ENCODE assay signal across 30 cellular contexts in genomic region chr16:48022496-48022895, GRCh38.
"Had no signal": no experiment of that assay in that cellular context is flagged by ENCODE, and none has a peak within 500 bp of the region (broad histone marks: within the 10 kb centered on the region; RNA-seq: fewer than 3 reads in every experiment).

No MANE protein-coding gene starts in this region.

- H3K36me3 ChIP-seq: ascending aorta, cardiac muscle cell, colonic mucosa, gastrocnemius medialis, ovary, prostate gland, suprapubic skin, tibial artery had no signal

- H3K4me1 Mint-ChIP-seq: activated CD4-positive, alpha-beta T cell treated with anti-CD3 and anti-CD28 coated beads, Interleukin-2, amount 10 ng/mL, durations not matched to agents 7 days and 5 days; activated naive CD4-positive, alpha-beta T cell treated with anti-CD3 and anti-CD28 coated beads, Interleukin-2, amount 10 ng/mL, durations not matched to agents 7 days and 5 days; activated naive CD8-positive, alpha-beta T cell treated with anti-CD3 and anti-CD28 coated beads, Interleukin-2, amount 10 ng/mL, durations not matched to agents 7 days and 5 days; mesothelial cell of epicardium; naive B cell; stimulated activated naive B cell treated with anti-CD40 and anti-IgM and Interleukin-4, amounts not matched to agents 10 μg/mL and 1 μg/mL and 100 μg/mL, for 72 hours had no signal

- H3K4me3 Mint-ChIP-seq: activated CD4-positive, alpha-beta T cell treated with anti-CD3 and anti-CD28 coated beads, Interleukin-2, amount 10 ng/mL, durations not matched to agents 7 days and 5 days; activated naive CD4-positive, alpha-beta T cell treated with anti-CD3 and anti-CD28 coated beads, Interleukin-2, amount 10 ng/mL, durations not matched to agents 7 days and 5 days; activated naive CD8-positive, alpha-beta T cell treated with anti-CD3 and anti-CD28 coated beads, Interleukin-2, amount 10 ng/mL, durations not matched to agents 7 days and 5 days; brain; mesothelial cell of epicardium; naive B cell; nephron progenitor cell; stimulated activated naive B cell treated with anti-CD40 and anti-IgM and Interleukin-4, amounts not matched to agents 10 μg/mL and 1 μg/mL and 100 μg/mL, for 72 hours; T-helper 1 cell treated with Interleukin-12 subunit alpha and Interleukin-12 subunit beta and Interleukin-4 antibody, amounts not matched to agents 30 μg/mL and 1 μg/mL, for 36 hours had no signal

- DNase-seq: activated CD4-positive, alpha-beta T cell treated with anti-CD3 and anti-CD28 coated beads, Interleukin-2, amount 10 ng/mL, durations not matched to agents 7 days and 5 days; activated effector memory CD4-positive, alpha-beta T cell treated with Interleukin-2 at 50 U/mL for 16 hours; activated naive CD4-positive, alpha-beta T cell treated with anti-CD3 and anti-CD28 coated beads, Interleukin-2, amount 10 ng/mL, durations not matched to agents 7 days and 5 days; activated naive CD8-positive, alpha-beta T cell treated with anti-CD3 and anti-CD28 coated beads, Interleukin-2, amount 10 ng/mL, durations not matched to agents 7 days and 5 days; activated T-cell treated with anti-CD3 and anti-CD28 coated beads for 4 hours; cerebellar nuclear complex; colonic mucosa; effector CD8-positive, alpha-beta T cell; erythroblast; gastrocnemius medialis; glutamatergic neuron; islet precursor cell; left ventricle myocardium superior; naive B cell; nephron progenitor cell; ovary; retina; stimulated activated CD4-positive, alpha-beta T cell treated with anti-CD3 and anti-CD28 coated beads, Interleukin-15, amount 100 ng/mL, for 24 hours; stimulated activated CD4-positive, alpha-beta T cell treated with anti-CD3 and anti-CD28 coated beads, Interleukin-2, amount 100 ng/mL, for 24 hours; stimulated activated naive B cell treated with anti-CD40 and anti-IgM and Interleukin-4, amounts not matched to agents 10 μg/mL and 1 μg/mL and 100 μg/mL, for 72 hours; T-helper 9 cell; tibial artery had no signal

- H3K27ac ChIP-seq: ascending aorta, cardiac muscle cell, colonic mucosa, gastrocnemius medialis, ovary, prostate gland, suprapubic skin, tibial artery, VCaP had no signal

- H3K36me3 Mint-ChIP-seq: activated naive CD4-positive, alpha-beta T cell treated with anti-CD3 and anti-CD28 coated beads, Interleukin-2, amount 10 ng/mL, durations not matched to agents 7 days and 5 days; activated naive CD8-positive, alpha-beta T cell treated with anti-CD3 and anti-CD28 coated beads, Interleukin-2, amount 10 ng/mL, durations not matched to agents 7 days and 5 days; brain; mesothelial cell of epicardium; naive B cell; stimulated activated naive B cell treated with anti-CD40 and anti-IgM and Interleukin-4, amounts not matched to agents 10 μg/mL and 1 μg/mL and 100 μg/mL, for 72 hours had no signal

- H3K9me3 Mint-ChIP-seq: activated CD4-positive, alpha-beta T cell treated with anti-CD3 and anti-CD28 coated beads, Interleukin-2, amount 10 ng/mL, durations not matched to agents 7 days and 5 days; activated naive CD4-positive, alpha-beta T cell treated with anti-CD3 and anti-CD28 coated beads, Interleukin-2, amount 10 ng/mL, durations not matched to agents 7 days and 5 days; mesothelial cell of epicardium had no signal

- H3K4me1 ChIP-seq: ascending aorta, colonic mucosa, gastrocnemius medialis, prostate gland, suprapubic skin, tibial artery had no signal

- H3K4me3 ChIP-seq: ascending aorta, cardiac muscle cell, colonic mucosa, gastrocnemius medialis, ovary, prostate gland, suprapubic skin, tibial artery had no signal

- H3K27ac Mint-ChIP-seq: activated CD4-positive, alpha-beta T cell treated with anti-CD3 and anti-CD28 coated beads, Interleukin-2, amount 10 ng/mL, durations not matched to agents 7 days and 5 days; activated naive CD4-positive, alpha-beta T cell treated with anti-CD3 and anti-CD28 coated beads, Interleukin-2, amount 10 ng/mL, durations not matched to agents 7 days and 5 days; activated naive CD8-positive, alpha-beta T cell treated with anti-CD3 and anti-CD28 coated beads, Interleukin-2, amount 10 ng/mL, durations not matched to agents 7 days and 5 days; brain; mesothelial cell of epicardium; naive B cell; nephron progenitor cell; stimulated activated naive B cell treated with anti-CD40 and anti-IgM and Interleukin-4, amounts not matched to agents 10 μg/mL and 1 μg/mL and 100 μg/mL, for 72 hours; T-helper 1 cell treated with Interleukin-12 subunit alpha and Interleukin-12 subunit beta and Interleukin-4 antibody, amounts not matched to agents 30 μg/mL and 1 μg/mL, for 36 hours had no signal

- H3K27me3 ChIP-seq: ascending aorta, cardiac muscle cell, colonic mucosa, gastrocnemius medialis, ovary, suprapubic skin, tibial artery had no signal

- ATAC-seq: gastrocnemius medialis; left ventricle myocardium superior; stimulated activated naive B cell treated with anti-CD40 and anti-IgM and Interleukin-4, amounts not matched to agents 10 μg/mL and 1 μg/mL and 100 μg/mL, for 72 hours had no signal

- H3K27me3 Mint-ChIP-seq: activated CD4-positive, alpha-beta T cell treated with anti-CD3 and anti-CD28 coated beads, Interleukin-2, amount 10 ng/mL, durations not matched to agents 7 days and 5 days; activated naive CD4-positive, alpha-beta T cell treated with anti-CD3 and anti-CD28 coated beads, Interleukin-2, amount 10 ng/mL, durations not matched to agents 7 days and 5 days; activated naive CD8-positive, alpha-beta T cell treated with anti-CD3 and anti-CD28 coated beads, Interleukin-2, amount 10 ng/mL, durations not matched to agents 7 days and 5 days; brain had no signal
